ENCODE assay signal across 14 cellular contexts in the genomic region with DNA sequence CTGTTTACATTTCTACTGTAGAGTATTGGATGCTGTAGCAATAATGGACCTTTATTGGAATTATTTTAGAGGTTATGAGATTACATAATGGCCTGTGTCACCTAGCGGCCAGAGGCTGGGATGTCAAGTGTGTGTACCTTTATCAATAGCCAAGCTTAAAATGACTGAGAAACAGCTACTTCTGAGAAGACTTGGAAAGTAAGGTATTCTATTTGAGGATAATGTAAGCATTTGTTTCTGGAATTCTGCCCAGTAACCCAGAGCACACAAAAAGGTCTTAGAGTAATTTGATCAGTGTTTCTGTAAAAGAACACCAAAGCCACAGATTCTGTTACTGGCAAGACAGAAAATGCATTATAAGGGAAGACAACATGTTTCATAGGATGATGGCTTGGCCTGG.
DNase-seq lines count a peak whose midpoint lies in the region; TF ChIP-seq lines count a peak whose summit lies in the region.
"Had no signal": no experiment of that assay in that cellular context is flagged by ENCODE, and none has a peak within 500 bp of the region (broad histone marks: within the 10 kb centered on the region; RNA-seq: fewer than 3 reads in every experiment).

No MANE protein-coding gene starts in this region.

- CTCF ChIA-PET in activated naive CD4-positive, alpha-beta T cell treated with anti-CD3 and anti-CD28 coated beads for 36 hours (lab: Charles Lee) = no interaction called here

- H3K27ac ChIP-seq in H9 (ENCODE audit: insufficient read length, low read depth, low read length) = no peak overlapping the region
- H3K27ac ChIP-seq: coronary artery had no signal

- DNase-seq in AG09309 (ENCODE audit: low read depth) (peak; percentile 17), H9 (no peak), RPMI7951 (ENCODE audit: low read depth) (peak; percentile 37), fibroblast of the aortic adventitia (ENCODE audit: low read depth) (peak; percentile 64), globus pallidus (ENCODE audit: low spot score) (no peak), erythroblast (lab: John Stamatoyannopoulos, UW) (no peak), COLO668 (lab: John Stamatoyannopoulos, UW; ENCODE audit: unreplicated experiment) (no peak)
- DNase-seq in activated naive CD4-positive, alpha-beta T cell treated with anti-CD3 and anti-CD28 coated beads for 36 hours = no peak
- DNase-seq: activated T-cell treated with anti-CD3 and anti-CD28 coated beads, Interleukin-2, amount 50 U/mL, for 1 hour; Kasumi-1; stimulated activated CD4-positive, alpha-beta T cell treated with anti-CD3 and anti-CD28 coated beads, Interleukin-12 subunit alpha, Interleukin-12 subunit beta, amount 100 ng/mL, for 4 hours had no signal

- H3K27me3 Mint-ChIP-seq in H9 (ENCODE audit: low read depth) = peaks cover 3% of the 10 kb centered on the region; the same call in 1 of the 2 replicates
- H3K27me3 Mint-ChIP-seq in activated naive CD4-positive, alpha-beta T cell treated with anti-CD3 and anti-CD28 coated beads for 36 hours (ENCODE audit: low read depth) = peaks cover 4% of the 10 kb centered on the region
- H3K27me3 Mint-ChIP-seq: B cell had no signal

- H3K14ac ChIP-seq in H9 (ENCODE audit: insufficient read depth, low read length) = no peak overlapping the region

- no peak overlapping the region for H3K18ac ChIP-seq in H9 (ENCODE audit: insufficient read length, low read depth, low read length)

- no peaks in the 10 kb centered on the region for H3K9me3 ChIP-seq in H9 (ENCODE audit: control insufficient read depth, low read depth, low read length)

- H4K8ac ChIP-seq in H9 (replicated peaks; ENCODE audit: insufficient read length, low read depth, low read length) = no peak overlapping the region

- no peak overlapping the region for H2AK5ac ChIP-seq in H9 (ENCODE audit: insufficient read length, low read length)

- no peak overlapping the region for H3K27ac Mint-ChIP-seq in H9
- H3K27ac Mint-ChIP-seq in activated naive CD4-positive, alpha-beta T cell treated with anti-CD3 and anti-CD28 coated beads for 36 hours = no peak overlapping the region
- H3K27ac Mint-ChIP-seq: B cell; stimulated activated effector memory CD8-positive, alpha-beta T cell treated with anti-CD3 and anti-CD28 coated beads, Interleukin-12 subunit alpha, Interleukin-12 subunit beta, amount 100 ng/mL, for 72 hours had no signal

- no peak overlapping the region for H3K23ac ChIP-seq in H9 (ENCODE audit: insufficient read length, low read depth, low read length)

- H3K9ac ChIP-seq in H9 (ENCODE audit: extremely low read depth, insufficient read length, low read length) = no peak overlapping the region

- H4K5ac ChIP-seq in H9 (ENCODE audit: insufficient read length, low read depth, low read length) = no peak overlapping the region

- H3K36me3 Mint-ChIP-seq in H9 (ENCODE audit: insufficient read depth in 1 of 3, low read depth in 3 of 3) = no peaks in the 10 kb centered on the region
- no peaks in the 10 kb centered on the region for H3K36me3 Mint-ChIP-seq in activated naive CD4-positive, alpha-beta T cell treated with anti-CD3 and anti-CD28 coated beads for 36 hours (ENCODE audit: low read depth)
- H3K36me3 Mint-ChIP-seq: stimulated activated effector memory CD8-positive, alpha-beta T cell treated with anti-CD3 and anti-CD28 coated beads, Interleukin-12 subunit alpha, Interleukin-12 subunit beta, amount 100 ng/mL, for 72 hours had no signal

- H3K4me2 ChIP-seq in H9 (ENCODE audit: insufficient read depth, insufficient read length, low read length) = no peak overlapping the region

- TF ChIP-seq CTCF in AG09309 (IDR thresholded peaks at IDR 0.05; ENCODE audit: control insufficient read depth, insufficient read depth, low read depth, low read length, missing control alignments) = no peak
- peak; percentile 46; the same call in 2 of the 3 replicates for TF ChIP-seq CTCF in H9 (conservative IDR thresholded peaks at IDR 0.05)
- TF ChIP-seq CTCF in fibroblast of the aortic adventitia (IDR thresholded peaks at IDR 0.05; ENCODE audit: insufficient read depth, low read length) = no peak

- H3T11ph ChIP-seq in H9 (ENCODE audit: low read length) = no peak overlapping the region

- WGBS in H9 (ENCODE audit: extremely low coverage, insufficient read length, low lambda C conversion rate) = no CpG with 5 or more reads among the region's 1 CpG

- H3K79me2 ChIP-seq in H9 (ENCODE audit: insufficient read depth, low read length) = no peaks in the 10 kb centered on the region

- H2AFZ ChIP-seq in H9 (ENCODE audit: low read length) = no peak overlapping the region

- H2BK12ac ChIP-seq in H9 (ENCODE audit: insufficient read length, low read depth, low read length) = no peak overlapping the region

- no peaks in the 10 kb centered on the region for H3K27me3 ChIP-seq in H9 (ENCODE audit: insufficient read depth, low read length)

- H3K4ac ChIP-seq in H9 (ENCODE audit: low read depth, low read length) = no peak overlapping the region

- no peak overlapping the region for H2BK20ac ChIP-seq in H9 (ENCODE audit: low read depth, low read length, poor library complexity, severe bottlenecking)

- H4K91ac ChIP-seq in H9 (ENCODE audit: insufficient read length, low read depth, low read length) = no peak overlapping the region

- no peaks in the 10 kb centered on the region for H3K79me1 ChIP-seq in H9 (ENCODE audit: insufficient read depth, low read depth, low read length, poor library complexity, severe bottlenecking)

- no peak for TF ChIP-seq POLR2A in erythroblast (IDR thresholded peaks at IDR 0.05; ENCODE audit: low read length)

- no peaks in the 10 kb centered on the region for H3K4me1 ChIP-seq in H9 (ENCODE audit: insufficient read depth, low read length)

- H3K4me3 Mint-ChIP-seq in H9 = no peak overlapping the region
- no peak overlapping the region for H3K4me3 Mint-ChIP-seq in activated naive CD4-positive, alpha-beta T cell treated with anti-CD3 and anti-CD28 coated beads for 36 hours
- H3K4me3 Mint-ChIP-seq: B cell; stimulated activated effector memory CD8-positive, alpha-beta T cell treated with anti-CD3 and anti-CD28 coated beads, Interleukin-12 subunit alpha, Interleukin-12 subunit beta, amount 100 ng/mL, for 72 hours had no signal

- no peak overlapping the region for H3K56ac ChIP-seq in H9 (ENCODE audit: insufficient read length, low read depth, low read length)

- H4K20me1 ChIP-seq in H9 (ENCODE audit: control insufficient read depth, insufficient read depth, insufficient read length) = no peaks in the 10 kb centered on the region

- no peaks in the 10 kb centered on the region for H3K23me2 ChIP-seq in H9 (ENCODE audit: insufficient read length, low read depth, low read length, poor library complexity, severe bottlenecking)

- no peak overlapping the region for H2BK120ac ChIP-seq in H9 (ENCODE audit: low read depth, low read length, poor library complexity, severe bottlenecking)

- H2BK15ac ChIP-seq in H9 (ENCODE audit: low read depth, low read length) = no peak overlapping the region

- no peak overlapping the region for H2BK5ac ChIP-seq in H9 (ENCODE audit: insufficient read length, low read length)

- H3K4me1 Mint-ChIP-seq in H9 = peaks cover 5% of the 10 kb centered on the region in 2 experiments; a peak in 2 of 4 replicates
- no peaks in the 10 kb centered on the region for H3K4me1 Mint-ChIP-seq in activated naive CD4-positive, alpha-beta T cell treated with anti-CD3 and anti-CD28 coated beads for 36 hours (ENCODE audit: low read depth)
- H3K4me1 Mint-ChIP-seq: B cell; stimulated activated effector memory CD8-positive, alpha-beta T cell treated with anti-CD3 and anti-CD28 coated beads, Interleukin-12 subunit alpha, Interleukin-12 subunit beta, amount 100 ng/mL, for 72 hours had no signal

- H3K4me3 ChIP-seq in AG09309 (ENCODE audit: control insufficient read depth, low read depth, low read length) (no peak overlapping the region), fibroblast of the aortic adventitia (ENCODE audit: low read depth, low read length) (no peak overlapping the region)
- H3K4me3 ChIP-seq: coronary artery had no signal

- intact Hi-C loops in activated naive CD4-positive, alpha-beta T cell treated with anti-CD3 and anti-CD28 coated beads for 36 hours (cut with micrococcal nuclease) = no loop called here

- no peaks in the 10 kb centered on the region for H3K9me3 Mint-ChIP-seq in H9
- H3K9me3 Mint-ChIP-seq in activated naive CD4-positive, alpha-beta T cell treated with anti-CD3 and anti-CD28 coated beads for 36 hours = no peaks in the 10 kb centered on the region
- H3K9me3 Mint-ChIP-seq: stimulated activated effector memory CD8-positive, alpha-beta T cell treated with anti-CD3 and anti-CD28 coated beads, Interleukin-12 subunit alpha, Interleukin-12 subunit beta, amount 100 ng/mL, for 72 hours had no signal

Comparison
In these comparisons a context has a peak if more than half of its experiments do, and no peak if none do; other contexts are left out.
1. DNase-seq: peak in AG09309 (single experiment), RPMI7951 (single experiment) and fibroblast of the aortic adventitia (single experiment); none in H9 (single experiment), activated naive CD4-positive, alpha-beta T cell treated with anti-CD3 and anti-CD28 coated beads for 36 hours (single experiment), globus pallidus (single experiment), erythroblast (0 of 2) and COLO668 (single experiment).